ENCODE assay signal across 8 cellular contexts in the genomic region with DNA sequence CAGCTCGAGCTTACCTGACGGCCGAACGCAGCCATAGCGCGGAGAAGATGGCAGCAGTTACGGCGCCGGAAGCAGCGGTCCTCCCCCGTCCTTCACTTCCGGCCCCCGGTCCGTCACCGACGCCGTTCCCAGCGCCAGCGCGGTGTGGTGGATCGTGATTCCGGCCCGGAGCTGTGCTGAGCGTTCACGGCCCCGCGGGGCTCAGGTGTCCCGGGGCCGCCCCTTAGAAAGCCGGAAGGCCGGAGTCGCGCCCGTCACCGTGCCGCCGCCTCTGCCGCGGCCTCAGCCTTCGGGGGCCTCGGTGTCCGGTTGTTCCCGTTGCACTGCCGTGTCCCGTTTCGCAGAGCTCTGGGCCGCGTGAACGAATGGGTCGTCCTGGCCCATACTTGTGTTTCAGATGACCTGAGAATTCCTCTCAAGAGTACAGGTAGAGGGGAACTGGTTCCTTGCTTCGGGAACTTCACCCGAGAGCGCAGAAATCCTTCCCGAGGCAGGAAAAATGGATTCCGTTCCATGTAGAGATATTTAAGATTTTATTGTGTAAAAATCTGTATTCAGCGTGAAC. TPM values are rescaled to one million over a fixed set of nuclear protein-coding genes. Genes with fewer than 3 reads are reported as not detected.
DNase-seq lines count a peak whose midpoint lies in the region; ATAC-seq, FAIRE-seq and TF ChIP-seq lines count a peak whose summit lies in the region.

A gene with protein sequence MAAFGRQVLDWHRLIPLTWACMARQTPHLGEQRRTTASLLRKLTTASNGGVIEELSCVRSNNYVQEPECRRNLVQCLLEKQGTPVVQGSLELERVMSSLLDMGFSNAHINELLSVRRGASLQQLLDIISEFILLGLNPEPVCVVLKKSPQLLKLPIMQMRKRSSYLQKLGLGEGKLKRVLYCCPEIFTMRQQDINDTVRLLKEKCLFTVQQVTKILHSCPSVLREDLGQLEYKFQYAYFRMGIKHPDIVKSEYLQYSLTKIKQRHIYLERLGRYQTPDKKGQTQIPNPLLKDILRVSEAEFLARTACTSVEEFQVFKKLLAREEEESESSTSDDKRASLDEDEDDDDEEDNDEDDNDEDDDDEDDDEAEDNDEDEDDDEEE (minus strand): TSS at position 49 of the 565 bp plus-strand sequence. CDS start 14 bp downstream, at position 35.

- H3K4me3 ChIP-seq in right atrium auricular region, result peak within 1 kb of the TSS; percentile 94 to 97

- DNase-seq in GM13977 (ENCODE audit: low spot score), result peak; percentile 87
- DNase-seq in NCI-H1436 treated with DMSO at 0.1 percent for 48 hours (lab: John Stamatoyannopoulos, UW), result peak; percentile 1
- DNase-seq in anterior cingulate cortex (lab: John Stamatoyannopoulos, UW), result peak in 57 of 58 donors; percentile 30 to 88 (median 78)
- peak; percentile 85 for DNase-seq in right atrium auricular region (ENCODE audit: low spot score)
- peak; percentile 10 for DNase-seq in pulmonary artery endothelial cell (ENCODE audit: low read depth, low spot score)
- DNase-seq in urothelium cell line (ENCODE audit: low spot score), result peak; percentile 93

- H3K4me1 ChIP-seq in right atrium auricular region, result peaks cover 0 to 18% of the 10 kb centered on the region in 2 donors

- no peak for TF ChIP-seq CTCF in GM13977 (IDR thresholded peaks at IDR 0.05; ENCODE audit: extremely low read depth, insufficient read depth, missing control alignments)
- peak in 1 of 2 donors; percentile 12 for TF ChIP-seq CTCF in right atrium auricular region (IDR thresholded peaks at IDR 0.05)

- peak; percentile 59 for FAIRE-seq in urothelium cell line (lab: Jason Lieb, UNC)

- peaks cover 3% of the 10 kb centered on the region for H3K36me3 ChIP-seq in right atrium auricular region

- intact Hi-C loops in T-helper 2 cell treated with Interferon-gamma antibody and Interleukin-4, amounts not matched to agents 100 ng/mL and 5 ng/mL, for 36 hours (cut with micrococcal nuclease), result loop anchor here (1.0 to 2.0 kb wide), 2 partner anchors 48 to 212 kb away; a partner anchor contains a TSS

- H3K27ac ChIP-seq in right atrium auricular region, result peak within 1 kb of the TSS; percentile 75 to 91

- H3K9me3 ChIP-seq in right atrium auricular region, result no peaks in the 10 kb centered on the region

- in situ Hi-C loops in GM13977 (cut with MboI; ENCODE audit: low pct_unique_long_range_greater_than_20kb, low sequenced_read_pairs, unreplicated experiment), result no loop called here

- no peaks in the 10 kb centered on the region for H3K27me3 ChIP-seq in right atrium auricular region

- ATAC-seq in HG02798 (IDR thresholded peaks at IDR 0.05; ENCODE audit: poor library complexity, unreplicated experiment), result peak; percentile 93

RNA-seq across cellular contexts. Expression of the gene that starts here (rescaled TPM):
- 33.7 and 33.8 TPM in 2 replicates for total RNA-seq in T-helper 2 cell treated with Interferon-gamma antibody and Interleukin-4, amounts not matched to agents 100 ng/mL and 5 ng/mL, for 36 hours
- total RNA-seq in right atrium auricular region (10 to 100 TPM; 20.6 to 25.3 TPM), pulmonary artery endothelial cell (48.1 TPM in 2 replicates)

Comparison
In these comparisons a context has a peak if more than half of its experiments do, and no peak if none do; other contexts are left out.
1. Peak in every context shown above with its lines: DNase-seq, ATAC-seq, H3K4me3 ChIP-seq and H3K27ac ChIP-seq.
2. DNase-seq: peak in every context shown above with its lines; median percentile 93 in urothelium cell line; 87 in GM13977; 85 in right atrium auricular region; 78 in anterior cingulate cortex; 10 in pulmonary artery endothelial cell; 1 in NCI-H1436 treated with DMSO at 0.1 percent for 48 hours.